8 cellular contexts compared by ENCODE assay signal in genomic region chr13:43057653-43058317, GRCh38. TPM values are rescaled to one million over a fixed set of nuclear protein-coding genes. Genes with fewer than 3 reads are reported as not detected.
DNase-seq lines count a peak whose midpoint lies in the region; ATAC-seq and TF ChIP-seq lines count a peak whose summit lies in the region.

No MANE protein-coding gene starts in this region.

- H3K79me2 ChIP-seq in trophoblast cell (ENCODE audit: control insufficient read depth, insufficient read depth, low read length, poor library complexity) = peaks cover 18% of the 10 kb centered on the region

- H3K4me2 ChIP-seq in trophoblast cell (ENCODE audit: low read length) = peak overlapping the region; percentile 24

- no peak overlapping the region for H3K23ac ChIP-seq in trophoblast cell (ENCODE audit: low read length)

- H2BK12ac ChIP-seq in trophoblast cell (ENCODE audit: low read length) = peak overlapping the region; percentile 95

- TF ChIP-seq CTCF in sigmoid colon (IDR thresholded peaks at IDR 0.05) (no peak), GM13976 (IDR thresholded peaks at IDR 0.05; ENCODE audit: borderline replicate concordance, control extremely low read depth, extremely low read depth, insufficient read depth, missing control alignments) (no peak)

- H2BK120ac ChIP-seq in trophoblast cell (ENCODE audit: insufficient read depth, low read length, poor library complexity) = peak overlapping the region; percentile 97

- H3K36me3 ChIP-seq in trophoblast cell (ENCODE audit: control insufficient read depth in 1 of 2, insufficient read depth in 2 of 2, low read length in 2 of 2) = no peaks in the 10 kb centered on the region
- H3K36me3 ChIP-seq in sigmoid colon = no peaks in the 10 kb centered on the region

- no peak overlapping the region for H3K9ac ChIP-seq in trophoblast cell (ENCODE audit: low read length)

- intact Hi-C loops in sigmoid colon (cut with DNase I) = no loop called here

- peak overlapping the region; percentile 88 for H2BK5ac ChIP-seq in trophoblast cell (ENCODE audit: low read depth, low read length, poor library complexity)

- peak overlapping the region; percentile 100 for H2AK5ac ChIP-seq in trophoblast cell (ENCODE audit: low read length)

- no peaks in the 10 kb centered on the region for H3K9me3 ChIP-seq in trophoblast cell (ENCODE audit: insufficient read depth, low read depth, low read length)
- no peaks in the 10 kb centered on the region for H3K9me3 ChIP-seq in sigmoid colon

- in situ Hi-C loops in GM13976 (cut with MboI; ENCODE audit: low sequenced_read_pairs, unreplicated experiment) = no loop called here

- H3K4me1 ChIP-seq in trophoblast cell (ENCODE audit: control insufficient read depth in 1 of 2, insufficient read depth in 2 of 2, low read length in 2 of 2) (peaks cover 31 to 39% of the 10 kb centered on the region in 2 experiments), sigmoid colon (peaks cover 0 to 54% (median 32%) of the 10 kb centered on the region in 4 donors)

- H3K27me3 ChIP-seq in trophoblast cell (ENCODE audit: insufficient read depth, low read length) = no peaks in the 10 kb centered on the region
- no peaks in the 10 kb centered on the region for H3K27me3 ChIP-seq in sigmoid colon

- DNase-seq in NCI-H2107 treated with DMSO at 0.1 percent for 48 hours (lab: John Stamatoyannopoulos, UW; ENCODE audit: unreplicated experiment) (peak; percentile 63), NCI-H2107 (lab: John Stamatoyannopoulos, UW) (no peak), NCI-H748 (lab: John Stamatoyannopoulos, UW; ENCODE audit: unreplicated experiment) (peak; percentile 80), trophoblast cell (peak in 1 of 2 donors; percentile 16), sigmoid colon (no peak), GM13976 (ENCODE audit: low spot score) (no peak)
- DNase-seq in central memory CD4-positive, alpha-beta T cell = peak; percentile 75

- peak overlapping the region; percentile 55 for H4K12ac ChIP-seq in trophoblast cell (ENCODE audit: low read depth, low read length)

- H4K91ac ChIP-seq in trophoblast cell (ENCODE audit: low read depth, low read length) = peak overlapping the region; percentile 96

- ATAC-seq in HG03025 (IDR thresholded peaks at IDR 0.05; ENCODE audit: low FRiP score, unreplicated experiment) = no peak

- H3K4ac ChIP-seq in trophoblast cell (ENCODE audit: low read depth, low read length) = peak overlapping the region; percentile 93

- WGBS in trophoblast cell (ENCODE audit: extremely low coverage, insufficient coverage, insufficient read length) = no CpG with 5 or more reads among the region's 3 CpGs
- WGBS in sigmoid colon, 2 donors = 38 to 45% methylated on average over 3 of the region's 3 CpGs

- H2AFZ ChIP-seq in trophoblast cell (ENCODE audit: insufficient read depth, low read length, poor library complexity) = peak overlapping the region; percentile 71

- H3K14ac ChIP-seq in trophoblast cell (ENCODE audit: low read length) = peak overlapping the region; percentile 91

- H3K27ac ChIP-seq in trophoblast cell (ENCODE audit: low read depth, low read length) (peak overlapping the region; percentile 94), sigmoid colon (peak overlapping the region in 2 of 4 donors; percentile 15 to 21)

- peak overlapping the region; percentile 92 for H4K8ac ChIP-seq in trophoblast cell (ENCODE audit: low read depth, low read length)

- peak overlapping the region; percentile 92 for H3K18ac ChIP-seq in trophoblast cell (ENCODE audit: low read length)

- H3K79me1 ChIP-seq in trophoblast cell (ENCODE audit: low read length) = peaks cover 43% of the 10 kb centered on the region

- H3K4me3 ChIP-seq in trophoblast cell (ENCODE audit: low read depth, low read length) (no peak overlapping the region), sigmoid colon (no peak overlapping the region)

- no peak for TF ChIP-seq POLR2A in sigmoid colon (IDR thresholded peaks at IDR 0.05)

- no peak for TF ChIP-seq EP300 in sigmoid colon (IDR thresholded peaks at IDR 0.05)

RNA-seq across cellular contexts. Expression of gene DNAJC15, which starts 34.4 kb away (rescaled TPM):
- 13.2 and 13.3 TPM in 2 replicates for polyA plus RNA-seq in trophoblast cell (2013)
- total RNA-seq in sigmoid colon = 10 to 100 TPM; 13.6 to 16.3 (median 14.7) TPM
- 10 to 100 TPM; 14.4 to 38.8 (median 19.2) TPM for polyA plus RNA-seq in sigmoid colon

Comparison
In these comparisons a context has a peak if more than half of its experiments do, and no peak if none do; other contexts are left out.
1. DNase-seq: peak in NCI-H2107 treated with DMSO at 0.1 percent for 48 hours (single experiment), NCI-H748 (single experiment) and central memory CD4-positive, alpha-beta T cell (single experiment); none in NCI-H2107 (single experiment), sigmoid colon (single experiment) and GM13976 (single experiment).